ENCODE assay signal across 1 cellular context in genomic region chr6:29722773-29723665, GRCh38.
TF ChIP-seq lines count a peak whose summit lies in the region.

Gene HLA-F (plus strand): TSS chr6:29723434. CDS start chr6:29723464, 30 bp downstream.

TF ChIP-seq in HEK293, 187 proteins besides CTCF, POLR2A, EP300 and RAD21 (continued from another document and continues in another):
- TF ChIP-seq PATZ1 (tag by site-specific recombination; IDR thresholded peaks at IDR 0.05), result peak; percentile 66; the same call in 1 of the 2 replicates
- peak; percentile 82 for TF ChIP-seq ZBTB20 (tag by site-specific recombination; IDR thresholded peaks at IDR 0.05)
- TF ChIP-seq ZNF311 (tag by site-specific recombination; IDR thresholded peaks at IDR 0.05; ENCODE audit: borderline replicate concordance), result no peak
- no peak for TF ChIP-seq ZNF157 (tag by site-specific recombination; IDR thresholded peaks at IDR 0.05)
- TF ChIP-seq ZNF660 (tag by site-specific recombination; IDR thresholded peaks at IDR 0.05), result 0 out of 2 replicates have a peak, but pooled peaks have one; percentile 16
- 0 out of 2 replicates have a peak, but pooled peaks have one; percentile 15 for TF ChIP-seq ZNF561 (tag by site-specific recombination; IDR thresholded peaks at IDR 0.05; ENCODE audit: borderline replicate concordance)
- TF ChIP-seq RBAK (tag by site-specific recombination; IDR thresholded peaks at IDR 0.05), result no peak
- TF ChIP-seq ZNF776 (tag by site-specific recombination; IDR thresholded peaks at IDR 0.05; ENCODE audit: borderline replicate concordance), result no peak
- TF ChIP-seq ZNF513 (tag by site-specific recombination; IDR thresholded peaks at IDR 0.05), result peak; percentile 99
- TF ChIP-seq KLF10 (tag by site-specific recombination; IDR thresholded peaks at IDR 0.05), result no peak
- TF ChIP-seq ZNF704 (tag by site-specific recombination; IDR thresholded peaks at IDR 0.05), result no peak
- peak; percentile 47; the same call in 1 of the 2 replicates for TF ChIP-seq ZNF341 (tag by site-specific recombination; IDR thresholded peaks at IDR 0.05; ENCODE audit: low read depth)
- no peak for TF ChIP-seq ZNF354C (tag by site-specific recombination; IDR thresholded peaks at IDR 0.05; ENCODE audit: borderline replicate concordance, low read depth)
- TF ChIP-seq AEBP2 (tag by site-specific recombination; IDR thresholded peaks at IDR 0.05; ENCODE audit: borderline replicate concordance), result no peak
- no peak; the same call in 1 of the 2 replicates for TF ChIP-seq ZNF394 (tag by site-specific recombination; IDR thresholded peaks at IDR 0.05; ENCODE audit: borderline replicate concordance)
- no peak for TF ChIP-seq ZNF426 (tag by site-specific recombination; IDR thresholded peaks at IDR 0.05)
- TF ChIP-seq ZNF202 (tag by site-specific recombination; IDR thresholded peaks at IDR 0.05; ENCODE audit: borderline replicate concordance), result no peak
- no peak for TF ChIP-seq ZNF37A (tag by site-specific recombination; IDR thresholded peaks at IDR 0.05)
- no peak for TF ChIP-seq ZNF600 (tag by site-specific recombination; IDR thresholded peaks at IDR 0.05)
- peak; percentile 61; the same call in 1 of the 2 replicates for TF ChIP-seq IKZF3 (tag by site-specific recombination; IDR thresholded peaks at IDR 0.05)
- peak; percentile 88 for TF ChIP-seq ZBTB10 (tag by site-specific recombination; IDR thresholded peaks at IDR 0.05)
- TF ChIP-seq ZNF544 (tag by site-specific recombination; IDR thresholded peaks at IDR 0.05), result no peak
- TF ChIP-seq ZBTB11 (tag by site-specific recombination; conservative IDR thresholded peaks at IDR 0.05; ENCODE audit: low read depth), result no peak
- no peak for TF ChIP-seq KLF8 (tag by site-specific recombination; IDR thresholded peaks at IDR 0.05)
- no peak for TF ChIP-seq ZNF549 (tag by site-specific recombination; IDR thresholded peaks at IDR 0.05)
- 0 out of 2 replicates have a peak, but pooled peaks have one; percentile 15 for TF ChIP-seq ZBTB6 (tag by site-specific recombination; IDR thresholded peaks at IDR 0.05)
- TF ChIP-seq KLF17 (tag by site-specific recombination; IDR thresholded peaks at IDR 0.05), result no peak
- no peak for TF ChIP-seq ZBTB17 (tag by site-specific recombination; IDR thresholded peaks at IDR 0.05)
- TF ChIP-seq SCRT2 (tag by site-specific recombination; IDR thresholded peaks at IDR 0.05), result no peak
- no peak for TF ChIP-seq ZNF843 (tag by site-specific recombination; IDR thresholded peaks at IDR 0.05)
- TF ChIP-seq ZNF654 (tag by site-specific recombination; IDR thresholded peaks at IDR 0.05; ENCODE audit: low read depth), result no peak
- TF ChIP-seq ZNF677 (tag by site-specific recombination; IDR thresholded peaks at IDR 0.05), result no peak
- 0 out of 2 replicates have a peak, but pooled peaks have one; percentile 34 for TF ChIP-seq ZXDB (tag by site-specific recombination; IDR thresholded peaks at IDR 0.05)
- TF ChIP-seq GLIS1 (tag by site-specific recombination; IDR thresholded peaks at IDR 0.05), result no peak; the same call in 1 of the 2 replicates
- TF ChIP-seq ZNF473 (tag by site-specific recombination; IDR thresholded peaks at IDR 0.05), result no peak
- TF ChIP-seq YY1 (tag by site-specific recombination; IDR thresholded peaks at IDR 0.05), result no peak
- no peak for TF ChIP-seq ZNF302 (tag by site-specific recombination; IDR thresholded peaks at IDR 0.05; ENCODE audit: low read depth)
- peak; percentile 89 for TF ChIP-seq ZBTB48 (tag by site-specific recombination; IDR thresholded peaks at IDR 0.05)
- TF ChIP-seq SP2 (tag by site-specific recombination; IDR thresholded peaks at IDR 0.05), result peak; percentile 74
- TF ChIP-seq EGR2 (tag by site-specific recombination; IDR thresholded peaks at IDR 0.05; ENCODE audit: low read depth), result peak; percentile 78
- no peak for TF ChIP-seq ZNF155 (tag by site-specific recombination; IDR thresholded peaks at IDR 0.05)
- no peak for TF ChIP-seq TRIM28 (IDR thresholded peaks at IDR 0.05; ENCODE audit: borderline replicate concordance, low read length)
- TF ChIP-seq KLF16 (tag by site-specific recombination; IDR thresholded peaks at IDR 0.05), result no peak
- no peak for TF ChIP-seq HOXA7 (CRISPR knock-in tag; IDR thresholded peaks at IDR 0.05; ENCODE audit: borderline replicate concordance)
- no peak for TF ChIP-seq ZNF621 (tag by site-specific recombination; IDR thresholded peaks at IDR 0.05)
- no peak for TF ChIP-seq KLF1 (tag by site-specific recombination; IDR thresholded peaks at IDR 0.05)
- no peak for TF ChIP-seq HIC1 (tag by site-specific recombination; IDR thresholded peaks at IDR 0.05)
- TF ChIP-seq ZNF521 (tag by site-specific recombination; IDR thresholded peaks at IDR 0.05), result no peak
